Comparison of ENCODE assay signal across 22 cellular contexts in genomic region chr2:36369711-36370110, GRCh38. TPM values are rescaled to one million over a fixed set of nuclear protein-coding genes. Genes with fewer than 3 reads are reported as not detected.
DNase-seq lines count a peak whose midpoint lies in the region; ATAC-seq, FAIRE-seq and TF ChIP-seq lines count a peak whose summit lies in the region.
"Had no signal": no experiment of that assay in that cellular context is flagged by ENCODE, and none has a peak within 500 bp of the region (broad histone marks: within the 10 kb centered on the region; RNA-seq: fewer than 3 reads in every experiment).

No MANE protein-coding gene starts in this region.

- H3K27ac ChIP-seq in GM23248 (peak overlapping the region; percentile 64), keratinocyte (ENCODE audit: control insufficient read depth, insufficient read depth, low read length) (peak overlapping the region; percentile 33), gastrocnemius medialis (peak overlapping the region; percentile 69 to 97 (median 74)), kidney (ENCODE audit: low read depth in 2 of 2, low read length in 2 of 2) (no peak overlapping the region)
- H3K27ac ChIP-seq: cardiac muscle cell, SJCRH30 had no signal

- H4K20me1 ChIP-seq in GM23248 (ENCODE audit: insufficient read depth), result peaks cover under 1% of the 10 kb centered on the region; the same call in 1 of the 2 replicates
- no peaks in the 10 kb centered on the region for H4K20me1 ChIP-seq in keratinocyte (ENCODE audit: control insufficient read depth, extremely low read depth, insufficient read depth, low read length)

- no peak for DNase-seq in GM23248
- no peak for DNase-seq in WTC11 (ENCODE audit: low spot score)
- DNase-seq in keratinocyte (ENCODE audit: low read depth, low spot score), result no peak
- DNase-seq in gastrocnemius medialis, result no peak
- no peak for DNase-seq in kidney
- DNase-seq: CD8-positive, alpha-beta T cell; DMS79 treated with DMSO at 0.1 percent for 48 hours; effector memory CD4-positive, alpha-beta T cell; KG1; mesenchymal stem cell; NCI-H1048; NCI-H2081 treated with DMSO at 0.1 percent for 48 hours; NCI-H524 treated with DMSO at 0.1 percent for 48 hours; retina; SJCRH30; stimulated activated naive B cell treated with anti-CD40 and anti-IgM and Interleukin-4, amounts not matched to agents 10 μg/mL and 1 μg/mL and 100 μg/mL, for 72 hours had no signal

- TF ChIP-seq CTCF in WTC11 (IDR thresholded peaks at IDR 0.05) (no peak), keratinocyte (optimal IDR thresholded peaks at IDR 0.05 in 1 of 3, IDR thresholded peaks at IDR 0.05 in 1 of 3, conservative IDR thresholded peaks at IDR 0.05 in 1 of 3; ENCODE audit: extremely low read depth in 1 of 3, insufficient read depth in 2 of 3, low read length in 3 of 3) (no peak), gastrocnemius medialis (IDR thresholded peaks at IDR 0.05 in 4 of 5, conservative IDR thresholded peaks at IDR 0.05 in 1 of 5) (no peak), kidney (IDR thresholded peaks at IDR 0.05; ENCODE audit: borderline replicate concordance, extremely low read depth, insufficient read depth) (no peak)

- H3K9me3 ChIP-seq in GM23248 (ENCODE audit: low read depth), result no peaks in the 10 kb centered on the region
- H3K9me3 ChIP-seq in keratinocyte (ENCODE audit: control insufficient read depth, low read depth, low read length), result no peaks in the 10 kb centered on the region
- no peaks in the 10 kb centered on the region for H3K9me3 ChIP-seq in gastrocnemius medialis
- no peaks in the 10 kb centered on the region for H3K9me3 ChIP-seq in kidney (ENCODE audit: control insufficient read depth in 1 of 2, low read length in 2 of 2)
- H3K9me3 ChIP-seq: SJCRH30 had no signal

- H3K4me2 ChIP-seq in GM23248 (ENCODE audit: unreplicated experiment) (peak overlapping the region; percentile 70), keratinocyte (ENCODE audit: control insufficient read depth, extremely low read depth, insufficient read depth, low read depth, low read length) (peak overlapping the region; percentile 67)

- FAIRE-seq in keratinocyte (lab: Jason Lieb, UNC) (peak; percentile 74), kidney (lab: Jason Lieb, UNC) (no peak)
- FAIRE-seq: H54 had no signal

- H3K79me2 ChIP-seq in GM23248 (ENCODE audit: insufficient read depth), result peaks cover 100% of the 10 kb centered on the region
- peaks cover 87% of the 10 kb centered on the region for H3K79me2 ChIP-seq in keratinocyte (ENCODE audit: control insufficient read depth, insufficient read depth, low read length)

- H3K27me3 ChIP-seq in GM23248 (replicated peaks; ENCODE audit: insufficient read depth) (no peaks in the 10 kb centered on the region), keratinocyte (ENCODE audit: control insufficient read depth, extremely low read depth, insufficient read depth, low read length) (no peaks in the 10 kb centered on the region), gastrocnemius medialis (no peaks in the 10 kb centered on the region)
- H3K27me3 ChIP-seq: cardiac muscle cell, SJCRH30 had no signal

- H3K4me3 Mint-ChIP-seq in WTC11, result no peak overlapping the region
- H3K4me3 Mint-ChIP-seq: CD8-positive, alpha-beta T cell; stimulated activated naive B cell treated with anti-CD40 and anti-IgM and Interleukin-4, amounts not matched to agents 10 μg/mL and 1 μg/mL and 100 μg/mL, for 72 hours had no signal

- 86% methylated on average over 4 of the region's 4 CpGs for WGBS in GM23248 (ENCODE audit: low coverage in 1 of 2, low lambda C conversion rate in 2 of 2, missing lambda C conversion rate in 2 of 2), 2 experiments

- in situ Hi-C loops in GM23248 (cut with MboI) (no loop called here), gastrocnemius medialis (cut with MboI; ENCODE audit: low sequenced_read_pairs in 4 of 4) (no loop called here)

- ATAC-seq in WTC11 (no peak), gastrocnemius medialis (no peak), HG03196 (IDR thresholded peaks at IDR 0.05; ENCODE audit: unreplicated experiment) (no peak), HG02610 (IDR thresholded peaks at IDR 0.05; ENCODE audit: unreplicated experiment) (no peak), HG03378 (IDR thresholded peaks at IDR 0.05; ENCODE audit: unreplicated experiment) (no peak)
- ATAC-seq: activated CD4-positive, CD25-positive, alpha-beta regulatory T cell treated with anti-CD3 and anti-CD28 coated beads, Interleukin-2, amount 50 U/mL, for 24 hours; CD8-positive, alpha-beta T cell; stimulated activated naive B cell treated with anti-CD40 and anti-IgM and Interleukin-4, amounts not matched to agents 10 μg/mL and 1 μg/mL and 100 μg/mL, for 72 hours had no signal

- dilution Hi-C loops in keratinocyte (cut with MboI; ENCODE audit: extremely low pct_ligation_motif_present, low sequenced_read_pairs), result no loop called here

- peaks cover 99% of the 10 kb centered on the region for H3K4me1 ChIP-seq in GM23248 (ENCODE audit: insufficient read depth)
- H3K4me1 ChIP-seq in keratinocyte (ENCODE audit: control insufficient read depth, extremely low read depth, insufficient read depth, low read length), result peaks cover 97% of the 10 kb centered on the region
- peaks cover 98 to 100% of the 10 kb centered on the region in 2 donors for H3K4me1 ChIP-seq in gastrocnemius medialis
- peaks cover 42 to 85% of the 10 kb centered on the region in 2 donors for H3K4me1 ChIP-seq in kidney (ENCODE audit: control insufficient read depth in 1 of 2, insufficient read depth in 1 of 2, low read depth in 1 of 2, low read length in 2 of 2)

- POLR2A ChIA-PET in WTC11 (lab: Charles Lee), result interaction anchor here (0.6 to 1.1 kb wide), 2 partner anchors 15 to 32 kb away, joined by 3 read pairs; partner anchors contain the start of gene CRIM1

- H3F3A ChIP-seq in GM23248 (ENCODE audit: insufficient read depth), result peaks cover 100% of the 10 kb centered on the region

- H3K4me1 Mint-ChIP-seq in WTC11, result peaks cover 100% of the 10 kb centered on the region

- intact Hi-C loops in gastrocnemius medialis (cut with DNase I; ENCODE audit: low total_unique reads), result no loop called here
- intact Hi-C loops in kidney (cut with DNase I), result no loop called here

- no peaks in the 10 kb centered on the region for H3K9me2 ChIP-seq in GM23248 (ENCODE audit: insufficient read depth)

- H3K36me3 Mint-ChIP-seq in WTC11, result no peaks in the 10 kb centered on the region
- H3K36me3 Mint-ChIP-seq: CD8-positive, alpha-beta T cell; stimulated activated naive B cell treated with anti-CD40 and anti-IgM and Interleukin-4, amounts not matched to agents 10 μg/mL and 1 μg/mL and 100 μg/mL, for 72 hours had no signal

- H3K36me3 ChIP-seq in GM23248 (ENCODE audit: low read depth) (peaks cover 22% of the 10 kb centered on the region), keratinocyte (ENCODE audit: control insufficient read depth in 2 of 2, extremely low read depth in 1 of 2, insufficient read depth in 2 of 2, low read length in 2 of 2) (peaks cover 0 to 2% of the 10 kb centered on the region in 2 experiments), gastrocnemius medialis (no peaks in the 10 kb centered on the region), kidney (ENCODE audit: control insufficient read depth in 1 of 2, insufficient read depth in 2 of 2, low read length in 2 of 2) (no peaks in the 10 kb centered on the region)
- H3K36me3 ChIP-seq: cardiac muscle cell, SJCRH30 had no signal

- H2AFZ ChIP-seq in GM23248 (no peak overlapping the region), keratinocyte (ENCODE audit: control insufficient read depth, low read length) (no peak overlapping the region)

- peak overlapping the region; percentile 34; the same call in 1 of the 2 replicates for H3K27ac Mint-ChIP-seq in WTC11
- H3K27ac Mint-ChIP-seq: CD8-positive, alpha-beta T cell; stimulated activated naive B cell treated with anti-CD40 and anti-IgM and Interleukin-4, amounts not matched to agents 10 μg/mL and 1 μg/mL and 100 μg/mL, for 72 hours had no signal

- no peaks in the 10 kb centered on the region for H3K27me3 Mint-ChIP-seq in WTC11 (ENCODE audit: low read depth)
- H3K27me3 Mint-ChIP-seq: stimulated activated naive B cell treated with anti-CD40 and anti-IgM and Interleukin-4, amounts not matched to agents 10 μg/mL and 1 μg/mL and 100 μg/mL, for 72 hours had no signal

- H3K9me1 ChIP-seq in keratinocyte (ENCODE audit: control insufficient read depth, extremely low read depth, insufficient read depth, low read length), result no peaks in the 10 kb centered on the region

- H3K9ac ChIP-seq in GM23248 (no peak overlapping the region), keratinocyte (ENCODE audit: control insufficient read depth, extremely low read depth, insufficient read depth, low read length) (no peak overlapping the region), kidney (ENCODE audit: low read length in 2 of 2) (no peak overlapping the region)

- H3K9me3 Mint-ChIP-seq in WTC11, result no peaks in the 10 kb centered on the region
- H3K9me3 Mint-ChIP-seq: CD8-positive, alpha-beta T cell; stimulated activated naive B cell treated with anti-CD40 and anti-IgM and Interleukin-4, amounts not matched to agents 10 μg/mL and 1 μg/mL and 100 μg/mL, for 72 hours had no signal

- CTCF ChIA-PET in WTC11 (lab: Charles Lee), result interaction anchor here (3.4 kb wide), 1 partner anchor 91 kb away, joined by 23 read pairs; no protein-coding TSS in a partner anchor

- no peak for TF ChIP-seq POLR2A in gastrocnemius medialis (IDR thresholded peaks at IDR 0.05)

- H3K4me3 ChIP-seq in GM23248 (no peak overlapping the region), keratinocyte (ENCODE audit: control insufficient read depth in 2 of 3, extremely low read depth in 1 of 3, insufficient read depth in 2 of 3, low read depth in 1 of 3, low read length in 3 of 3) (no peak overlapping the region), gastrocnemius medialis (no peak overlapping the region), kidney (ENCODE audit: low read length in 2 of 2) (no peak overlapping the region)
- H3K4me3 ChIP-seq: cardiac muscle cell, SJCRH30 had no signal

RNA-seq across cellular contexts. Expression of gene CRIM1, which starts 14.1 kb away (rescaled TPM):
- 485 and 499 TPM in 2 replicates for total RNA-seq in GM23248 (2014; rRNA removed; shearing (Covaris generic))
- polyA plus RNA-seq in GM23248 (2016; fragmentation: Nextera tagmentation; extraction: Ambion mirVana), result 76.4 and 77.4 TPM in 2 replicates
- total RNA-seq in WTC11 (2021), result 24.1 to 25.1 TPM (median 24.3 TPM) in 3 replicates
- 98.3 to 136 TPM (median 116 TPM) in 3 replicates for polyA plus RNA-seq in keratinocyte
- polyA plus RNA-seq in keratinocyte (2011; ENCODE audit: low read depth), result 32.2 TPM
- 54.2 and 69.7 TPM in 2 replicates for polyA plus RNA-seq in keratinocyte (2011; cell fraction: cytosol; rRNA removed)
- 316 and 318 TPM in 2 replicates for polyA plus RNA-seq in keratinocyte (2011; cell fraction: nucleus; rRNA removed)
- 51.3 and 110 TPM in 2 replicates for polyA plus RNA-seq in keratinocyte (2012; ENCODE audit: low replicate concordance)
- 353 to 631 TPM (median 519 TPM) in 3 replicates for polyA minus RNA-seq in keratinocyte
- 371 TPM for polyA minus RNA-seq in keratinocyte (2011; cell fraction: cytosol; rRNA and poly(A)+ RNA removed)
- polyA minus RNA-seq in keratinocyte (2011; cell fraction: nucleus; rRNA and poly(A)+ RNA removed), result 966 and 975 TPM in 2 replicates
- 100 to 1,000 TPM in 2 of 4 donors, 10 to 100 TPM in 2; 93.2 to 194 (median 119) TPM for total RNA-seq in gastrocnemius medialis
- 154 TPM for total RNA-seq in kidney
- polyA plus RNA-seq in kidney (ENCODE audit: insufficient read depth, low read depth, low replicate concordance), result 47.2 TPM

Comparison
In these comparisons a context has a peak if more than half of its experiments do, and no peak if none do; other contexts are left out.
1. H3K27ac ChIP-seq: peak in GM23248 (single experiment), keratinocyte (single experiment) and gastrocnemius medialis (4 of 4); none in kidney (0 of 2).